In genomic region chr19:50401505-50402450, GRCh38 we compare ENCODE assay signal across 1 cellular context.
TF ChIP-seq lines count a peak whose summit lies in the region.

No MANE protein-coding gene starts in this region.

TF ChIP-seq in H1, 55 proteins besides CTCF, POLR2A, EP300 and RAD21:
- no peak for TF ChIP-seq FOSL1 (IDR thresholded peaks at IDR 0.05; ENCODE audit: insufficient read depth, low read depth, low read length)
- TF ChIP-seq POU5F1 (IDR thresholded peaks at IDR 0.05; ENCODE audit: low read depth, low read length): no peak
- TF ChIP-seq JUND (IDR thresholded peaks at IDR 0.05; ENCODE audit: low read length): no peak
- no peak for TF ChIP-seq HDAC2 (IDR thresholded peaks at IDR 0.05; ENCODE audit: borderline replicate concordance in 1 of 2, low read depth in 2 of 2, low read length in 2 of 2)
- TF ChIP-seq SP4 (IDR thresholded peaks at IDR 0.05; ENCODE audit: low read length): no peak
- TF ChIP-seq SUZ12 (IDR thresholded peaks at IDR 0.05; ENCODE audit: low read length): no peak
- TF ChIP-seq PHF8 (conservative IDR thresholded peaks at IDR 0.05; ENCODE audit: low read depth, low read length): no peak
